11 cellular contexts compared by ENCODE assay signal in genomic region chr14:92759679-92760523, GRCh38. TPM values are rescaled to one million over a fixed set of nuclear protein-coding genes. Genes with fewer than 3 reads are reported as not detected.
A peak's percentile ranks its signal among the peaks of the same experiment; 100 is the strongest.
DNase-seq lines count a peak whose midpoint lies in the region; ATAC-seq and TF ChIP-seq lines count a peak whose summit lies in the region.
"Had no signal": no experiment of that assay in that cellular context is flagged by ENCODE, and none has a peak within 500 bp of the region (broad histone marks: within the 10 kb centered on the region; RNA-seq: fewer than 3 reads in every experiment).

No MANE protein-coding gene starts in this region.

- POLR2A ChIA-PET in activated CD4-positive, alpha-beta T cell treated with anti-CD3 and anti-CD28 coated beads for 36 hours (lab: Charles Lee): no interaction called here

- peaks cover 20% of the 10 kb centered on the region for H3K4me1 Mint-ChIP-seq in activated CD4-positive, alpha-beta T cell treated with anti-CD3 and anti-CD28 coated beads for 36 hours
- peaks cover 17% of the 10 kb centered on the region for H3K4me1 Mint-ChIP-seq in T-helper 17 cell
- peaks cover 14% of the 10 kb centered on the region for H3K4me1 Mint-ChIP-seq in progenitor cell of endocrine pancreas (ENCODE audit: low read depth)

- no peaks in the 10 kb centered on the region for H3K36me3 Mint-ChIP-seq in activated CD4-positive, alpha-beta T cell treated with anti-CD3 and anti-CD28 coated beads for 36 hours (ENCODE audit: low read depth)
- H3K36me3 Mint-ChIP-seq in T-helper 17 cell (ENCODE audit: low read depth): peaks cover 3% of the 10 kb centered on the region
- H3K36me3 Mint-ChIP-seq in progenitor cell of endocrine pancreas (ENCODE audit: insufficient read depth): no peaks in the 10 kb centered on the region

- H4K20me1 ChIP-seq in hepatocyte (ENCODE audit: insufficient read depth, poor library complexity, severe bottlenecking): no peaks in the 10 kb centered on the region

- peak; percentile 76 for ATAC-seq in activated CD4-positive, alpha-beta T cell treated with anti-CD3 and anti-CD28 coated beads for 36 hours
- peak; percentile 47 for ATAC-seq in GM21390 (IDR thresholded peaks at IDR 0.05; ENCODE audit: unreplicated experiment)
- no peak for ATAC-seq in T-helper 17 cell
- ATAC-seq in HG03095 (IDR thresholded peaks at IDR 0.05; ENCODE audit: unreplicated experiment): no peak

- H3K4me3 ChIP-seq in hepatocyte: no peak overlapping the region

- H3K4me2 ChIP-seq in hepatocyte: no peak overlapping the region

- H3K36me3 ChIP-seq in hepatocyte (replicated peaks; ENCODE audit: insufficient read depth, low read depth): no peaks in the 10 kb centered on the region

- no peak overlapping the region for H2AFZ ChIP-seq in hepatocyte

- H3K27ac Mint-ChIP-seq in activated CD4-positive, alpha-beta T cell treated with anti-CD3 and anti-CD28 coated beads for 36 hours: no peak overlapping the region
- peak overlapping the region; percentile 80 for H3K27ac Mint-ChIP-seq in T-helper 17 cell
- peak overlapping the region; percentile 6 for H3K27ac Mint-ChIP-seq in progenitor cell of endocrine pancreas

- 88% methylated on average over 12 of the region's 12 CpGs for WGBS in hepatocyte (ENCODE audit: low lambda C conversion rate, missing lambda C conversion rate)

- no peaks in the 10 kb centered on the region for H3K9me2 ChIP-seq in hepatocyte (replicated peaks; ENCODE audit: insufficient read depth)

- H3K27ac ChIP-seq in hepatocyte: no peak overlapping the region

- H3K4me1 ChIP-seq in hepatocyte (ENCODE audit: insufficient read depth): no peaks in the 10 kb centered on the region

- H3K79me2 ChIP-seq in hepatocyte: no peaks in the 10 kb centered on the region

- intact Hi-C loops in activated CD4-positive, alpha-beta T cell treated with anti-CD3 and anti-CD28 coated beads for 36 hours (cut with DNase I, micrococcal nuclease): no loop called here

- no peaks in the 10 kb centered on the region for H3K9me3 Mint-ChIP-seq in activated CD4-positive, alpha-beta T cell treated with anti-CD3 and anti-CD28 coated beads for 36 hours (ENCODE audit: low read depth)
- H3K9me3 Mint-ChIP-seq in progenitor cell of endocrine pancreas (ENCODE audit: low read depth): no peaks in the 10 kb centered on the region

- peak; percentile 59 for DNase-seq in activated CD4-positive, alpha-beta T cell treated with anti-CD3 and anti-CD28 coated beads for 36 hours
- DNase-seq in activated CD4-positive, alpha-beta T cell treated with anti-CD3 and anti-CD28 coated beads for 4 hours: no peak
- DNase-seq in T-helper 17 cell (no peak), progenitor cell of endocrine pancreas (ENCODE audit: low spot score, unreplicated experiment) (no peak), hepatocyte (ENCODE audit: low spot score) (no peak), NCI-H1436 (lab: John Stamatoyannopoulos, UW) (no peak)
- DNase-seq: GOT3, NCI-H1092, occipital lobe had no signal

- TF ChIP-seq CTCF in progenitor cell of endocrine pancreas (IDR thresholded peaks at IDR 0.05; ENCODE audit: unreplicated experiment) (no peak), hepatocyte (IDR thresholded peaks at IDR 0.05; ENCODE audit: poor library complexity) (no peak)

- peaks cover 3% of the 10 kb centered on the region for H3K27me3 Mint-ChIP-seq in activated CD4-positive, alpha-beta T cell treated with anti-CD3 and anti-CD28 coated beads for 36 hours
- peaks cover 15% of the 10 kb centered on the region for H3K27me3 Mint-ChIP-seq in T-helper 17 cell
- H3K27me3 Mint-ChIP-seq in progenitor cell of endocrine pancreas: peaks cover 15% of the 10 kb centered on the region

- H3K27me3 ChIP-seq in hepatocyte: no peaks in the 10 kb centered on the region

- CTCF ChIA-PET in activated CD4-positive, alpha-beta T cell treated with anti-CD3 and anti-CD28 coated beads for 36 hours (lab: Charles Lee): no interaction called here

- H3K4me3 Mint-ChIP-seq in activated CD4-positive, alpha-beta T cell treated with anti-CD3 and anti-CD28 coated beads for 36 hours: no peak overlapping the region
- H3K4me3 Mint-ChIP-seq in T-helper 17 cell (no peak overlapping the region), progenitor cell of endocrine pancreas (ENCODE audit: low read depth) (no peak overlapping the region)

- H3K9me3 ChIP-seq in T-helper 17 cell (ENCODE audit: control insufficient read depth, low read length, poor library complexity, severe bottlenecking): no peaks in the 10 kb centered on the region
- no peaks in the 10 kb centered on the region for H3K9me3 ChIP-seq in hepatocyte (ENCODE audit: low read depth)

RNA-seq across cellular contexts. Expression of gene LGMN, which starts 11.5 kb away (rescaled TPM):
- total RNA-seq in activated CD4-positive, alpha-beta T cell treated with anti-CD3 and anti-CD28 coated beads for 36 hours: 1 to 10 TPM; 3.2 to 5.6 TPM
- total RNA-seq in T-helper 17 cell (1 to 10 TPM; 5.2 to 8.3 TPM), progenitor cell of endocrine pancreas (63.3 and 73.2 TPM in 2 replicates), hepatocyte (125 and 130 TPM in 2 replicates)
- 139 and 169 TPM in 2 replicates for polyA plus RNA-seq in hepatocyte

RNA-seq across cellular contexts. Expression of gene GOLGA5, which starts 34.2 kb away (rescaled TPM):
- total RNA-seq in activated CD4-positive, alpha-beta T cell treated with anti-CD3 and anti-CD28 coated beads for 36 hours: 10 to 100 TPM; 20.3 to 23.5 TPM
- total RNA-seq in T-helper 17 cell: 10 to 100 TPM; 12.0 to 12.4 TPM
- total RNA-seq in progenitor cell of endocrine pancreas: 29.7 TPM in 2 replicates
- 62.4 and 63.9 TPM in 2 replicates for total RNA-seq in hepatocyte
- polyA plus RNA-seq in hepatocyte: 50.0 and 52.7 TPM in 2 replicates

Comparison
In these comparisons a context has a peak if more than half of its experiments do, and no peak if none do; other contexts are left out.
1. ATAC-seq: peak in activated CD4-positive, alpha-beta T cell treated with anti-CD3 and anti-CD28 coated beads for 36 hours (single experiment) and GM21390 (single experiment); none in T-helper 17 cell (single experiment) and HG03095 (single experiment).